Comparison of ENCODE assay signal across 10 cellular contexts in the genomic region with DNA sequence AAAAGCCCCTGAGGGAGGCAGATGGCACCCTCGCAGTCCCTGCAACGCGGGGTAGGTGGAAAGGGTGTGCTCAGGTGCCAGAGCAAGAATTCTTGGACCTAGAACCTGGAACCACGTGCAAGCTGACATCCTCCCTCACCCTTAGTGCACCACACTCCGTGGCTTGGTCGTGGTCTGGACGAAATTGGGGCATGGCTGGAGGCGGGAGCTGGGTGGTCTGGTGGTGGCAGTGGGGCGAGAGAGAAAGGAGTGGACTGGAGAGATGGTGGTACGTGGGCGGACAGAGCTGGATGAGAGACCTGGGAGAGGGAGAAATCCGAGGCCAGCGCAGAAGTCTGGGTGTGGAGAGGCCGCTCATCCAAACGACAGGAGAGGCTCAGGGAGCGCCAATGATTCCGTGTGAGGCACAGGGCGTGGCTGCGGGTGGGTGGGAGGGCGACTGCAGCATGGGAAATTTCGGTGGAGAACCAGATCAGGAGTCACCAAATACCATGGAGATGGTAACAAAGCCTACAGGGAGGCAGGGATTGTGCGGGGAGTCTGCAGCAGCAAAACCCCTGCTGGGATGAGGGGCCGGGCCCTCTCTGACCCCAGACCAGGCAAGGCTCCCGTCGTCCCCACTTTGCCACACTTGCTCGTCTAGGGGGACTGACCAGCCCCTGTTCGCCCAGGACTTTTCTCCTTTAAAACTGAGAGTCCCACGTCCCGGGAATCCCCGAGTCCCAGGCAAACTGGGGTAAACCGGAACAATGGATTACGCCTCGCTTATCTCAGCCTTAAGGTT. TPM values are rescaled to one million over a fixed set of nuclear protein-coding genes. Genes with fewer than 3 reads are reported as not detected.
DNase-seq lines count a peak whose midpoint lies in the region; ATAC-seq, FAIRE-seq and TF ChIP-seq lines count a peak whose summit lies in the region.
"Had no signal": no experiment of that assay in that cellular context is flagged by ENCODE, and none has a peak within 500 bp of the region (broad histone marks: within the 10 kb centered on the region; RNA-seq: fewer than 3 reads in every experiment).

No MANE protein-coding gene starts in this region.

- H3K9ac ChIP-seq in H9 (ENCODE audit: extremely low read depth, insufficient read length, low read length): no peak overlapping the region
- H3K9ac ChIP-seq in iPS-18a (ENCODE audit: low read length): no peak overlapping the region
- H3K9ac ChIP-seq in subcutaneous abdominal adipose tissue (ENCODE audit: low read length in 5 of 5): no peak overlapping the region

- no peak overlapping the region for H3K18ac ChIP-seq in H9 (ENCODE audit: insufficient read length, low read depth, low read length)

- FAIRE-seq in small intestine (lab: Jason Lieb, UNC): no peak
- FAIRE-seq: G401.6 had no signal

- peak overlapping the region in 1 of 2 experiments; percentile 55; a peak in 1 of 5 replicates for H3K4me3 Mint-ChIP-seq in H9
- H3K4me3 Mint-ChIP-seq: T-helper 1 cell treated with Interleukin-12 subunit alpha and Interleukin-12 subunit beta and Interleukin-4 antibody, amounts not matched to agents 30 μg/mL and 1 μg/mL, for 36 hours had no signal

- no peak overlapping the region for H3K23ac ChIP-seq in H9 (ENCODE audit: insufficient read length, low read depth, low read length)

- no peak overlapping the region for H3K56ac ChIP-seq in H9 (ENCODE audit: insufficient read length, low read depth, low read length)

- H3K27ac ChIP-seq in H9 (ENCODE audit: insufficient read length, low read depth, low read length): no peak overlapping the region
- no peak overlapping the region for H3K27ac ChIP-seq in iPS-18a (ENCODE audit: low read length)
- no peak overlapping the region for H3K27ac ChIP-seq in subcutaneous abdominal adipose tissue (ENCODE audit: low read depth, low read length)
- no peak overlapping the region for H3K27ac ChIP-seq in left lung
- no peak overlapping the region for H3K27ac ChIP-seq in small intestine (ENCODE audit: low read depth in 1 of 2, low read length in 1 of 2)

- TF ChIP-seq CTCF in H9 (conservative IDR thresholded peaks at IDR 0.05) (no peak), WI38 (IDR thresholded peaks at IDR 0.05; ENCODE audit: low read depth, low read length) (no peak), left lung (IDR thresholded peaks at IDR 0.05) (no peak)

- H3K36me3 ChIP-seq in iPS-18a (ENCODE audit: control insufficient read depth, low read depth, low read length) (no peaks in the 10 kb centered on the region), subcutaneous abdominal adipose tissue (ENCODE audit: control insufficient read depth in 5 of 5, insufficient read depth in 5 of 5, low read length in 5 of 5) (no peaks in the 10 kb centered on the region), left lung (no peaks in the 10 kb centered on the region), small intestine (ENCODE audit: control insufficient read depth in 2 of 2, insufficient read depth in 2 of 2, low read length in 2 of 2) (no peaks in the 10 kb centered on the region)

- no peak overlapping the region for H2BK120ac ChIP-seq in H9 (ENCODE audit: low read depth, low read length, poor library complexity, severe bottlenecking)

- no peaks in the 10 kb centered on the region; the same call in 1 of the 2 replicates for H3K27me3 ChIP-seq in H9 (ENCODE audit: insufficient read depth, low read length)
- H3K27me3 ChIP-seq in iPS-18a (ENCODE audit: control insufficient read depth, insufficient read depth, low read length): peaks cover 14% of the 10 kb centered on the region
- peaks cover 0 to 21% (median 7%) of the 10 kb centered on the region in 5 donors for H3K27me3 ChIP-seq in subcutaneous abdominal adipose tissue (ENCODE audit: control insufficient read depth in 5 of 5, insufficient read depth in 4 of 5, low read length in 5 of 5)
- H3K27me3 ChIP-seq in left lung: peaks cover 0 to 21% of the 10 kb centered on the region in 2 donors
- H3K27me3 ChIP-seq in small intestine (ENCODE audit: control insufficient read depth in 2 of 2, insufficient read depth in 2 of 2, low read length in 2 of 2): no peaks in the 10 kb centered on the region

- peaks cover 20 to 24% of the 10 kb centered on the region in 2 experiments for H3K4me1 Mint-ChIP-seq in H9

- no peaks in the 10 kb centered on the region for H3K9me3 ChIP-seq in H9 (ENCODE audit: control insufficient read depth, low read depth, low read length)
- no peaks in the 10 kb centered on the region for H3K9me3 ChIP-seq in iPS-18a (ENCODE audit: control insufficient read depth, low read depth, low read length)
- no peaks in the 10 kb centered on the region for H3K9me3 ChIP-seq in subcutaneous abdominal adipose tissue (ENCODE audit: control insufficient read depth in 5 of 5, low read length in 5 of 5)
- H3K9me3 ChIP-seq in left lung: no peaks in the 10 kb centered on the region
- no peaks in the 10 kb centered on the region for H3K9me3 ChIP-seq in small intestine (ENCODE audit: control insufficient read depth, low read depth)

- H3K36me3 Mint-ChIP-seq in H9 (ENCODE audit: insufficient read depth in 1 of 3, low read depth in 3 of 3): no peaks in the 10 kb centered on the region

- peaks cover 5% of the 10 kb centered on the region for H4K20me1 ChIP-seq in H9 (ENCODE audit: control insufficient read depth, insufficient read depth, insufficient read length)

- no peak overlapping the region for H2BK12ac ChIP-seq in H9 (ENCODE audit: insufficient read length, low read depth, low read length)

- no peaks in the 10 kb centered on the region for H3K9me3 Mint-ChIP-seq in H9
- H3K9me3 Mint-ChIP-seq: stimulated activated naive B cell treated with anti-CD40 and anti-IgM and Interleukin-4, amounts not matched to agents 10 μg/mL and 1 μg/mL and 100 μg/mL, for 72 hours; T-helper 1 cell treated with Interleukin-12 subunit alpha and Interleukin-12 subunit beta and Interleukin-4 antibody, amounts not matched to agents 30 μg/mL and 1 μg/mL, for 36 hours had no signal

- peaks cover 21% of the 10 kb centered on the region for H3K27me3 Mint-ChIP-seq in H9 (ENCODE audit: low read depth)
- H3K27me3 Mint-ChIP-seq: stimulated activated naive B cell treated with anti-CD40 and anti-IgM and Interleukin-4, amounts not matched to agents 10 μg/mL and 1 μg/mL and 100 μg/mL, for 72 hours had no signal

- peak overlapping the region; percentile 27; the same call in 1 of the 2 replicates for H3K4me3 ChIP-seq in WI38 (ENCODE audit: low read depth, low read length)
- H3K4me3 ChIP-seq in iPS-18a (ENCODE audit: low read length): peak overlapping the region; percentile 16
- H3K4me3 ChIP-seq in subcutaneous abdominal adipose tissue (ENCODE audit: low read depth in 1 of 5, low read length in 5 of 5): peak overlapping the region in 3 of 5 donors; percentile 37 to 51 (median 50)
- H3K4me3 ChIP-seq in left lung: no peak overlapping the region
- H3K4me3 ChIP-seq in small intestine (ENCODE audit: low read depth in 1 of 2, low read length in 2 of 2): no peak overlapping the region

- no peak overlapping the region; a peak in 1 of 7 replicates for H3K27ac Mint-ChIP-seq in H9
- H3K27ac Mint-ChIP-seq: stimulated activated naive B cell treated with anti-CD40 and anti-IgM and Interleukin-4, amounts not matched to agents 10 μg/mL and 1 μg/mL and 100 μg/mL, for 72 hours; T-helper 1 cell treated with Interleukin-12 subunit alpha and Interleukin-12 subunit beta and Interleukin-4 antibody, amounts not matched to agents 30 μg/mL and 1 μg/mL, for 36 hours had no signal

- no peak overlapping the region for H2BK15ac ChIP-seq in H9 (ENCODE audit: low read depth, low read length)

- WGBS in H9 (ENCODE audit: extremely low coverage, insufficient read length, low lambda C conversion rate): no CpG with 5 or more reads among the region's 33 CpGs
- 40 to 67% (median 60%) methylated on average over 33 of the region's 33 CpGs for WGBS in small intestine, 3 donors

- ATAC-seq in left lung: no peak

- no peak overlapping the region for H3K14ac ChIP-seq in H9 (ENCODE audit: insufficient read depth, low read length)

- H2BK20ac ChIP-seq in H9 (ENCODE audit: low read depth, low read length, poor library complexity, severe bottlenecking): no peak overlapping the region

- no peak overlapping the region for H2AK5ac ChIP-seq in H9 (ENCODE audit: insufficient read length, low read length)

- H2AFZ ChIP-seq in H9 (ENCODE audit: low read length): no peak overlapping the region

- H3K4me2 ChIP-seq in H9 (ENCODE audit: insufficient read depth, insufficient read length, low read length): peak overlapping the region; percentile 10

- no peak overlapping the region for H4K91ac ChIP-seq in H9 (ENCODE audit: insufficient read length, low read depth, low read length)

- no peak for DNase-seq in H9
- DNase-seq in left lung: no peak
- no peak for DNase-seq in small intestine
- DNase-seq in KG1 (lab: John Stamatoyannopoulos, UW): no peak

- H3K4ac ChIP-seq in H9 (ENCODE audit: low read depth, low read length): no peak overlapping the region

- H3K23me2 ChIP-seq in H9 (ENCODE audit: insufficient read length, low read depth, low read length, poor library complexity, severe bottlenecking): no peaks in the 10 kb centered on the region

- no peak overlapping the region for H2BK5ac ChIP-seq in H9 (ENCODE audit: insufficient read length, low read length)

- no peaks in the 10 kb centered on the region for H3K79me2 ChIP-seq in H9 (ENCODE audit: insufficient read depth, low read length)

- H3K79me1 ChIP-seq in H9 (ENCODE audit: insufficient read depth, low read depth, low read length, poor library complexity, severe bottlenecking): no peaks in the 10 kb centered on the region

- H3T11ph ChIP-seq in H9 (ENCODE audit: low read length): no peak overlapping the region

- intact Hi-C loops in left lung (cut with DNase I): loop anchor here in 1 of 2 donors (10.0 kb wide), 1 partner anchor 374 kb away; no protein-coding TSS in a partner anchor

- no peak overlapping the region for H4K8ac ChIP-seq in H9 (replicated peaks; ENCODE audit: insufficient read length, low read depth, low read length)

- no peak overlapping the region for H4K5ac ChIP-seq in H9 (ENCODE audit: insufficient read length, low read depth, low read length)

- H3K4me1 ChIP-seq in H9 (ENCODE audit: insufficient read depth, low read length) (no peaks in the 10 kb centered on the region), iPS-18a (ENCODE audit: control insufficient read depth, low read depth, low read length) (peaks cover 11% of the 10 kb centered on the region), subcutaneous abdominal adipose tissue (ENCODE audit: control insufficient read depth in 5 of 5, insufficient read depth in 5 of 5, low read length in 5 of 5) (peaks cover 2 to 11% (median 9%) of the 10 kb centered on the region in 5 donors), left lung (peaks cover 5 to 7% of the 10 kb centered on the region in 2 donors), small intestine (ENCODE audit: control insufficient read depth in 2 of 2, insufficient read depth in 1 of 2, low read depth in 1 of 2, low read length in 1 of 2) (no peaks in the 10 kb centered on the region)

RNA-seq across cellular contexts. Expression of a gene that starts 31.9 kb away (rescaled TPM):
- total RNA-seq in H9 (2021): not detected in 2 replicates
- total RNA-seq in left lung: under 1 TPM in 1 of 2 donors, not detected in 1; 0.18 TPM
- polyA plus RNA-seq in small intestine: under 1 TPM in 1 of 3 donors, not detected in 2; 0.07 TPM

Comparison
In these comparisons a context has a peak if more than half of its experiments do, and no peak if none do; other contexts are left out.
1. H3K4me3 ChIP-seq: peak in WI38 (single experiment), iPS-18a (single experiment) and subcutaneous abdominal adipose tissue (3 of 5); none in left lung (0 of 2) and small intestine (0 of 2).